ENCODE assay signal across 8 cellular contexts in genomic region chr11:119641991-119642745, GRCh38.
DNase-seq lines count a peak whose midpoint lies in the region; ATAC-seq, FAIRE-seq and TF ChIP-seq lines count a peak whose summit lies in the region.

No MANE protein-coding gene starts in this region.

- H4K5ac ChIP-seq in H1 (ENCODE audit: insufficient read length, low read depth, low read length) = no peak overlapping the region

- H2AK5ac ChIP-seq in H1 (ENCODE audit: low read depth, low read length) = no peak overlapping the region

- H3K4me1 ChIP-seq in H1 (replicated peaks in 1 of 4; ENCODE audit: control insufficient read depth in 3 of 4, insufficient read depth in 4 of 4, low read length in 3 of 4) (peaks cover 0 to 4% (median 0%) of the 10 kb centered on the region in 4 experiments; a peak in 2 of 7 replicates), gastrocnemius medialis (no peaks in the 10 kb centered on the region)

- TF ChIP-seq POLR2A in H1 (IDR thresholded peaks at IDR 0.05; ENCODE audit: control extremely low read depth in 1 of 2, low read depth in 2 of 2, low read length in 2 of 2) = no peak
- no peak for TF ChIP-seq POLR2A in gastrocnemius medialis (IDR thresholded peaks at IDR 0.05)

- DNase-seq in AG09309 (ENCODE audit: low read depth) (no peak), GM12864 (ENCODE audit: low read depth) (no peak), NCI-H526 (lab: John Stamatoyannopoulos, UW) (peak; percentile 21 to 88), H1 (ENCODE audit: low read depth in 1 of 2, low spot score in 2 of 2) (no peak), gastrocnemius medialis (no peak), coronary artery (ENCODE audit: low spot score) (no peak)

- no peak for TF ChIP-seq EP300 in H1 (IDR thresholded peaks at IDR 0.05; ENCODE audit: borderline replicate concordance in 1 of 2, low read depth in 2 of 2, low read length in 2 of 2)

- ATAC-seq in gastrocnemius medialis (no peak), HG02759 (IDR thresholded peaks at IDR 0.05; ENCODE audit: unreplicated experiment) (no peak), HG03439 (IDR thresholded peaks at IDR 0.05; ENCODE audit: unreplicated experiment) (no peak)

- H4K8ac ChIP-seq in H1 (ENCODE audit: extremely low read depth, insufficient read depth, low read length) = no peak overlapping the region

- H3K4ac ChIP-seq in H1 (replicated peaks; ENCODE audit: insufficient read length, low read depth, low read length) = no peak overlapping the region

- no peaks in the 10 kb centered on the region for H3K79me1 ChIP-seq in H1 (ENCODE audit: low read depth, low read length)

- H3K18ac ChIP-seq in H1 (ENCODE audit: extremely low read depth, low read length) = no peak overlapping the region

- H2BK120ac ChIP-seq in H1 (replicated peaks; ENCODE audit: low read depth, low read length) = no peak overlapping the region

- CTCF ChIA-PET in H1 (lab: Charles Lee; ENCODE audit: partially characterized antibody) = interaction anchor here (0.6 to 19.1 kb wide), 66 partner anchors 8 to 1086 kb away, joined by 3 to 245 read pairs (median 4); no protein-coding TSS in a partner anchor

- intact Hi-C loops in gastrocnemius medialis (cut with DNase I; ENCODE audit: low total_unique reads) = no loop called here

- H3K27ac ChIP-seq in H1 (ENCODE audit: low read depth, low read length) = no peak overlapping the region
- no peak overlapping the region for H3K27ac ChIP-seq in gastrocnemius medialis
- no peak overlapping the region for H3K27ac ChIP-seq in coronary artery

- no peaks in the 10 kb centered on the region for H3K79me2 ChIP-seq in H1 (ENCODE audit: control insufficient read depth in 1 of 2, insufficient read depth in 2 of 2, low read length in 2 of 2)

- 77% methylated on average over 10 of the region's 12 CpGs; no CpG with 5 or more reads in 1 of the 2 experiments for WGBS in H1 (ENCODE audit: extremely low coverage in 1 of 2, insufficient coverage in 1 of 2, insufficient read length in 1 of 2, insufficient replicate concordance in 2 of 2, low coverage in 1 of 2, low lambda C conversion rate in 2 of 2, missing lambda C conversion rate in 1 of 2), 2 experiments

- no peak overlapping the region for H2BK15ac ChIP-seq in H1 (ENCODE audit: low read length)

- H3K4me3 ChIP-seq in AG09309 (ENCODE audit: control insufficient read depth, low read depth, low read length) (no peak overlapping the region), GM12864 (ENCODE audit: low read depth, low read length) (no peak overlapping the region), H1 (ENCODE audit: extremely low read depth in 1 of 4, insufficient read depth in 2 of 4, low read depth in 3 of 4, low read length in 4 of 4) (no peak overlapping the region), gastrocnemius medialis (no peak overlapping the region), coronary artery (no peak overlapping the region)

- TF ChIP-seq RAD21 in H1 (IDR thresholded peaks at IDR 0.05 in 1 of 2, conservative IDR thresholded peaks at IDR 0.05 in 1 of 2; ENCODE audit: low read depth in 2 of 2, low read length in 2 of 2) = peak; percentile 68 to 82

- no peak overlapping the region for H2BK5ac ChIP-seq in H1 (ENCODE audit: low read depth, low read length)

- no peaks in the 10 kb centered on the region for H4K20me1 ChIP-seq in H1 (replicated peaks in 1 of 2; ENCODE audit: control insufficient read depth in 1 of 2, insufficient read depth in 2 of 2, low read length in 2 of 2)

- H3K23ac ChIP-seq in H1 (ENCODE audit: insufficient read length) = no peak overlapping the region

- FAIRE-seq in H1 (lab: Jason Lieb, UNC) = peak; percentile 32

- no peak overlapping the region for H3K9ac ChIP-seq in H1 (replicated peaks in 1 of 4; ENCODE audit: extremely low read depth in 1 of 4, low read depth in 3 of 4, low read length in 3 of 4)

- no peak overlapping the region for H2AFZ ChIP-seq in H1 (ENCODE audit: low read length)

- TF ChIP-seq CTCF in AG09309 (IDR thresholded peaks at IDR 0.05; ENCODE audit: control insufficient read depth, insufficient read depth, low read depth, low read length, missing control alignments) (peak; percentile 52), GM12864 (IDR thresholded peaks at IDR 0.05; ENCODE audit: low read depth, low read length, missing control alignments) (peak; percentile 82), H1 (IDR thresholded peaks at IDR 0.05; ENCODE audit: control extremely low read depth in 1 of 3, insufficient read depth in 1 of 3, low read depth in 1 of 3, low read length in 3 of 3) (peak; percentile 73 to 83 (median 75)), gastrocnemius medialis (IDR thresholded peaks at IDR 0.05 in 4 of 5, conservative IDR thresholded peaks at IDR 0.05 in 1 of 5) (peak in 4 of 5 experiments; percentile 11 to 56 (median 42)), coronary artery (IDR thresholded peaks at IDR 0.05) (no peak)

- H2BK20ac ChIP-seq in H1 (ENCODE audit: low read length) = no peak overlapping the region

- POLR2A ChIA-PET in H1 (lab: Charles Lee; ENCODE audit: partially characterized antibody) = interaction anchor here (1.3 kb wide), 1 partner anchor 159 kb away, joined by 3 read pairs; no protein-coding TSS in a partner anchor

- no peaks in the 10 kb centered on the region for H3K23me2 ChIP-seq in H1 (ENCODE audit: low read depth, low read length)

- no peak overlapping the region for H3K56ac ChIP-seq in H1 (replicated peaks; ENCODE audit: insufficient read length, low read depth, low read length)

- H3K36me3 ChIP-seq in H1 (ENCODE audit: control insufficient read depth in 2 of 4, insufficient read depth in 4 of 4, low read length in 3 of 4) = no peaks in the 10 kb centered on the region
- H3K36me3 ChIP-seq in gastrocnemius medialis = no peaks in the 10 kb centered on the region

- in situ Hi-C loops in gastrocnemius medialis (cut with MboI; ENCODE audit: low sequenced_read_pairs in 4 of 4) = no loop called here

- peak overlapping the region; percentile 71 for H4K91ac ChIP-seq in H1 (replicated peaks; ENCODE audit: insufficient read length, low read length)

- H3K14ac ChIP-seq in H1 (ENCODE audit: insufficient read length) = no peak overlapping the region

- H3K9me3 ChIP-seq in H1 (ENCODE audit: insufficient read depth in 2 of 2, low read depth in 1 of 2, low read length in 1 of 2) (no peaks in the 10 kb centered on the region), gastrocnemius medialis (no peaks in the 10 kb centered on the region)

- H2BK12ac ChIP-seq in H1 (ENCODE audit: low read depth, low read length) = no peak overlapping the region

- H3K27me3 ChIP-seq in H1 (replicated peaks in 1 of 4; ENCODE audit: control insufficient read depth in 3 of 4, extremely low read depth in 1 of 4, insufficient read depth in 3 of 4, low read length in 3 of 4) (no peaks in the 10 kb centered on the region; a peak in 1 of 7 replicates), gastrocnemius medialis (peaks cover 0 to 1% (median 0%) of the 10 kb centered on the region in 3 donors)

- H3K4me2 ChIP-seq in H1 (ENCODE audit: insufficient read depth in 1 of 2, low read depth in 2 of 2, low read length in 2 of 2) = no peak overlapping the region

TF ChIP-seq in H1, 55 proteins besides CTCF, POLR2A, EP300 and RAD21:
- TF ChIP-seq KDM1A (IDR thresholded peaks at IDR 0.05; ENCODE audit: borderline replicate concordance, low read length) = no peak
- no peak for TF ChIP-seq GTF2F1 (IDR thresholded peaks at IDR 0.05; ENCODE audit: borderline replicate concordance, low read depth, low read length)
- TF ChIP-seq MAFK (IDR thresholded peaks at IDR 0.05; ENCODE audit: low read depth, low read length) = no peak
- no peak for TF ChIP-seq CEBPB (IDR thresholded peaks at IDR 0.05; ENCODE audit: low read depth, low read length)
- TF ChIP-seq PHF8 (conservative IDR thresholded peaks at IDR 0.05; ENCODE audit: low read depth, low read length) = no peak
- TF ChIP-seq KDM4A (IDR thresholded peaks at IDR 0.05; ENCODE audit: low read depth, low read length, severe bottlenecking) = no peak
- TF ChIP-seq FOSL1 (IDR thresholded peaks at IDR 0.05; ENCODE audit: insufficient read depth, low read depth, low read length) = no peak
- no peak for TF ChIP-seq KDM5A (IDR thresholded peaks at IDR 0.05; ENCODE audit: low read length)
- no peak for TF ChIP-seq CTBP2 (IDR thresholded peaks at IDR 0.05; ENCODE audit: borderline replicate concordance, insufficient read depth, insufficient read length, low read length)
- TF ChIP-seq TCF12 (IDR thresholded peaks at IDR 0.05; ENCODE audit: low read depth, low read length) = no peak
- TF ChIP-seq TAF1 (IDR thresholded peaks at IDR 0.05; ENCODE audit: low read depth, low read length) = no peak
- no peak for TF ChIP-seq YY1 (IDR thresholded peaks at IDR 0.05; ENCODE audit: low read depth, low read length)
- TF ChIP-seq RBBP5 (IDR thresholded peaks at IDR 0.05; ENCODE audit: borderline replicate concordance, low read depth, low read length) = no peak
- TF ChIP-seq JUN (IDR thresholded peaks at IDR 0.05; ENCODE audit: low read depth, low read length) = no peak
- no peak for TF ChIP-seq POLR2AphosphoS5 (IDR thresholded peaks at IDR 0.05; ENCODE audit: low read depth, low read length)
- TF ChIP-seq TAF7 (optimal IDR thresholded peaks at IDR 0.05; ENCODE audit: borderline replicate concordance, low read depth, low read length) = no peak
- no peak for TF ChIP-seq SAP30 (IDR thresholded peaks at IDR 0.05; ENCODE audit: insufficient read depth, insufficient replicate concordance, low read length)

Comparison
In these comparisons a context has a peak if more than half of its experiments do, and no peak if none do; other contexts are left out.
1. DNase-seq: peak in NCI-H526 (2 of 2); none in AG09309 (single experiment), GM12864 (single experiment), H1 (0 of 2), gastrocnemius medialis (0 of 2) and coronary artery (single experiment).